ENCODE assay signal across 8 cellular contexts in genomic region chr11:16945671-16946469, GRCh38.
A peak's percentile ranks its signal among the peaks of the same experiment; 100 is the strongest.
DNase-seq lines count a peak whose midpoint lies in the region; ATAC-seq and TF ChIP-seq lines count a peak whose summit lies in the region.

No MANE protein-coding gene starts in this region.

- no peak for DNase-seq in AG04450 (ENCODE audit: low read depth, low spot score)
- DNase-seq in GM12864 (ENCODE audit: low read depth): peak; percentile 55
- peak; percentile 70 for DNase-seq in HEK293T (ENCODE audit: extremely low spot score)
- peak; percentile 71 for DNase-seq in dermis blood vessel endothelial cell
- peak; percentile 58 for DNase-seq in lower lobe of right lung
- peak in 44 of 49 donors; percentile 10 to 82 (median 57) for DNase-seq in substantia nigra (lab: John Stamatoyannopoulos, UW)

- H4K20me1 ChIP-seq in Loucy (ENCODE audit: insufficient read depth, low read length, poor library complexity, severe bottlenecking): no peaks in the 10 kb centered on the region
- H4K20me1 ChIP-seq in SU-DHL-6 (ENCODE audit: low read depth, low read length): no peaks in the 10 kb centered on the region

- H3K9me2 ChIP-seq in Loucy (replicated peaks; ENCODE audit: low read depth, low read length): no peaks in the 10 kb centered on the region
- H3K9me2 ChIP-seq in SU-DHL-6 (replicated peaks; ENCODE audit: insufficient read depth, low read length): no peaks in the 10 kb centered on the region

- H3K4me1 ChIP-seq in Loucy (ENCODE audit: insufficient read depth, low read length, poor library complexity, severe bottlenecking) (peaks cover 6% of the 10 kb centered on the region), lower lobe of right lung (peaks cover 4% of the 10 kb centered on the region)

- ATAC-seq in lower lobe of right lung: peak; percentile 89 to 95

- H3K4me3 ChIP-seq in AG04450 (ENCODE audit: low read depth, low read length): no peak overlapping the region
- no peak overlapping the region; the same call in 1 of the 2 replicates for H3K4me3 ChIP-seq in GM12864 (ENCODE audit: low read depth, low read length)
- no peak overlapping the region for H3K4me3 ChIP-seq in Loucy (ENCODE audit: low read length, poor library complexity, severe bottlenecking)
- H3K4me3 ChIP-seq in SU-DHL-6 (ENCODE audit: insufficient read depth, low read length, poor library complexity, severe bottlenecking): no peak overlapping the region
- H3K4me3 ChIP-seq in lower lobe of right lung: no peak overlapping the region

- H3K27me3 ChIP-seq in AG04450 (ENCODE audit: control insufficient read depth, insufficient read depth, low read length): peaks cover 13% of the 10 kb centered on the region
- no peaks in the 10 kb centered on the region for H3K27me3 ChIP-seq in Loucy (ENCODE audit: insufficient read depth, low read length, poor library complexity, severe bottlenecking)
- no peaks in the 10 kb centered on the region for H3K27me3 ChIP-seq in SU-DHL-6 (ENCODE audit: low read length)
- no peaks in the 10 kb centered on the region for H3K27me3 ChIP-seq in lower lobe of right lung (ENCODE audit: low read depth)

- CTCF ChIA-PET in AG04450 (lab: Charles Lee) (interaction anchor here (0.9 to 5.0 kb wide), 6 partner anchors 17 to 284 kb away, joined by 3 to 60 read pairs (median 3); no protein-coding TSS in a partner anchor), HEK293T (lab: Yijun Ruan, JAX) (interaction anchor here (0.6 to 1.7 kb wide), 3 partner anchors 69 to 218 kb away, joined by 3 to 8 read pairs (median 5); no protein-coding TSS in a partner anchor)

- H3F3A ChIP-seq in Loucy (ENCODE audit: low read depth): no peaks in the 10 kb centered on the region
- H3F3A ChIP-seq in SU-DHL-6 (ENCODE audit: insufficient read depth): no peaks in the 10 kb centered on the region

- POLR2A ChIA-PET in AG04450 (lab: Yijun Ruan, JAX) (no interaction called here), HEK293T (lab: Yijun Ruan, JAX) (no interaction called here)

- H3K79me2 ChIP-seq in Loucy (ENCODE audit: insufficient read depth, low read length) (no peaks in the 10 kb centered on the region), SU-DHL-6 (ENCODE audit: insufficient read depth, low read length) (no peaks in the 10 kb centered on the region)

- H3K4me2 ChIP-seq in Loucy (ENCODE audit: low read depth, low read length, poor library complexity, severe bottlenecking) (no peak overlapping the region), SU-DHL-6 (ENCODE audit: low read depth, low read length, poor library complexity, severe bottlenecking) (no peak overlapping the region)

- H2AFZ ChIP-seq in Loucy (ENCODE audit: low read length) (no peak overlapping the region), SU-DHL-6 (ENCODE audit: low read depth, low read length, severe bottlenecking) (peak overlapping the region; percentile 22)

- H3K27ac ChIP-seq in AG04450 (ENCODE audit: low read depth, low read length) (no peak overlapping the region), SU-DHL-6 (ENCODE audit: low read depth, low read length) (no peak overlapping the region), lower lobe of right lung (no peak overlapping the region), substantia nigra (ENCODE audit: low read depth, low read length, poor library complexity, severe bottlenecking) (no peak overlapping the region)

- H3K9me3 ChIP-seq in AG04450 (ENCODE audit: control insufficient read depth, insufficient read depth, low read length) (no peaks in the 10 kb centered on the region), Loucy (ENCODE audit: insufficient read depth, low read depth, low read length) (no peaks in the 10 kb centered on the region), SU-DHL-6 (ENCODE audit: insufficient read depth, low read length) (no peaks in the 10 kb centered on the region), lower lobe of right lung (no peaks in the 10 kb centered on the region)

- intact Hi-C loops in lower lobe of right lung (cut with DNase I): no loop called here

- no peak overlapping the region for H3K9ac ChIP-seq in Loucy (ENCODE audit: low read depth, low read length, poor library complexity, severe bottlenecking)
- no peak overlapping the region for H3K9ac ChIP-seq in SU-DHL-6 (ENCODE audit: low read length)

- H3K36me3 ChIP-seq in Loucy (ENCODE audit: insufficient read depth, low read length) (no peaks in the 10 kb centered on the region), SU-DHL-6 (ENCODE audit: low read length) (no peaks in the 10 kb centered on the region), lower lobe of right lung (no peaks in the 10 kb centered on the region)

- peak; percentile 56 for TF ChIP-seq CTCF in AG04450 (IDR thresholded peaks at IDR 0.05; ENCODE audit: low read depth, low read length)
- TF ChIP-seq CTCF in GM12864 (IDR thresholded peaks at IDR 0.05; ENCODE audit: low read depth, low read length, missing control alignments): peak; percentile 88
- TF ChIP-seq CTCF in Loucy (conservative IDR thresholded peaks at IDR 0.05; ENCODE audit: low read length): peak; percentile 80
- peak; percentile 45 for TF ChIP-seq CTCF in SU-DHL-6 (IDR thresholded peaks at IDR 0.05; ENCODE audit: insufficient read depth, low read length, poor library complexity, severe bottlenecking)
- peak; percentile 63 for TF ChIP-seq CTCF in lower lobe of right lung (IDR thresholded peaks at IDR 0.05)

TF ChIP-seq in HEK293T, 16 proteins besides CTCF, POLR2A, EP300 and RAD21:
- TF ChIP-seq FOXM1 (IDR thresholded peaks at IDR 0.05; ENCODE audit: borderline replicate concordance): no peak
- TF ChIP-seq LEF1 (IDR thresholded peaks at IDR 0.05; ENCODE audit: borderline replicate concordance): no peak
- no peak for TF ChIP-seq ELF4 (IDR thresholded peaks at IDR 0.05)
- TF ChIP-seq TARDBP (IDR thresholded peaks at IDR 0.05): no peak
- no peak for TF ChIP-seq SUZ12 (IDR thresholded peaks at IDR 0.05)
- TF ChIP-seq ARNT (IDR thresholded peaks at IDR 0.05): no peak
- TF ChIP-seq, protein P1, sequence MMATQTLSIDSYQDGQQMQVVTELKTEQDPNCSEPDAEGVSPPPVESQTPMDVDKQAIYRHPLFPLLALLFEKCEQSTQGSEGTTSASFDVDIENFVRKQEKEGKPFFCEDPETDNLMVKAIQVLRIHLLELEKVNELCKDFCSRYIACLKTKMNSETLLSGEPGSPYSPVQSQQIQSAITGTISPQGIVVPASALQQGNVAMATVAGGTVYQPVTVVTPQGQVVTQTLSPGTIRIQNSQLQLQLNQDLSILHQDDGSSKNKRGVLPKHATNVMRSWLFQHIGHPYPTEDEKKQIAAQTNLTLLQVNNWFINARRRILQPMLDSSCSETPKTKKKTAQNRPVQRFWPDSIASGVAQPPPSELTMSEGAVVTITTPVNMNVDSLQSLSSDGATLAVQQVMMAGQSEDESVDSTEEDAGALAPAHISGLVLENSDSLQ (IDR thresholded peaks at IDR 0.05): no peak
- no peak for TF ChIP-seq BHLHE40 (IDR thresholded peaks at IDR 0.05; ENCODE audit: borderline replicate concordance)
- no peak for TF ChIP-seq FOXA1 (IDR thresholded peaks at IDR 0.05)
- no peak for TF ChIP-seq HDGF (IDR thresholded peaks at IDR 0.05; ENCODE audit: borderline replicate concordance)
- TF ChIP-seq ZNF384 (IDR thresholded peaks at IDR 0.05): no peak
- TF ChIP-seq CTBP1 (IDR thresholded peaks at IDR 0.05; ENCODE audit: borderline replicate concordance): no peak
- TF ChIP-seq SP1 (IDR thresholded peaks at IDR 0.05): no peak
- no peak for TF ChIP-seq L3MBTL2 (conservative IDR thresholded peaks at IDR 0.05)
- no peak for TF ChIP-seq FOXK2 (IDR thresholded peaks at IDR 0.05)
- TF ChIP-seq NFRKB (IDR thresholded peaks at IDR 0.05): no peak
TF ChIP-seq in HEK293T: peak in this region for 0.
